ENCODE assay signal across 12 cellular contexts in the genomic region with DNA sequence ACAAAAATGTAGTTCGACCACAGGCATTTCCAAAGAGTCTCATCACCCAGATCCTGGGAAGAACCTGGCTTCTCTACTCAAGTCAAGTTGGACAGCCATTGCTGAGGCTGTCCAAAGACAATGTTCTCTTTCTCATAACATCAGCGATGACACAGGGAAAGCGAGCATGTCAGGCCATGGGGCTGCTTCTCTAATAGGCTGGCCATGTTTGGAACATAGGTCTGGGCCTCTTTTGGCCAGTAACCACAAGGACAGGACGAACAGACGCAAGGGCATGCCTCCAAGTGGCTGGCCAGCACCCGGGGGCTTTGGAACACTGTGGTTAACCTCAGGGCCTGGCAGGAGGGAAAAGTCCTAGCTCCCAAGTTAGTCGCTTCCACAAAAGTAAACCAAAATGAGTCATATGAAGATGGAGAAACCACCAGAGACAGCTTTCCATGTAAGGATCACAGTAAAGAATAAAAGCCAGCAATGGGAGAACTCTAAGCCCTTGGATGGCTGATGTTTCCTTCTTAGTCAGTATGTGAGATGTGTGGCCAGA.
DNase-seq lines count a peak whose midpoint lies in the region; ATAC-seq and TF ChIP-seq lines count a peak whose summit lies in the region.
"Had no signal": no experiment of that assay in that cellular context is flagged by ENCODE, and none has a peak within 500 bp of the region (broad histone marks: within the 10 kb centered on the region; RNA-seq: fewer than 3 reads in every experiment).

No MANE protein-coding gene starts in this region.

- H3K36me3 ChIP-seq in PC-9 (ENCODE audit: low read depth) = peaks cover 5% of the 10 kb centered on the region; the same call in 1 of the 2 replicates
- no peaks in the 10 kb centered on the region for H3K36me3 ChIP-seq in osteoblast (ENCODE audit: insufficient read depth, low read length)

- intact Hi-C loops in Calu3 (cut with micrococcal nuclease; ENCODE audit: unreplicated experiment) (no loop called here), PC-9 (cut with micrococcal nuclease; ENCODE audit: unreplicated experiment) (loop anchor here (1.0 kb wide), 1 partner anchor 26 kb away; no protein-coding TSS in a partner anchor)

- H3K27me3 ChIP-seq in PC-9 (ENCODE audit: insufficient read depth, low read depth) = no peaks in the 10 kb centered on the region
- H3K27me3 ChIP-seq in osteoblast (ENCODE audit: insufficient read depth, low read length) = peaks cover 23% of the 10 kb centered on the region

- H3K4me3 ChIP-seq in PC-9 (no peak overlapping the region), osteoblast (ENCODE audit: insufficient read depth, low read length) (no peak overlapping the region)

- H3K36me3 Mint-ChIP-seq in Calu3 (ENCODE audit: insufficient read depth, unreplicated experiment) = peaks cover 8% of the 10 kb centered on the region

- H3K9me3 ChIP-seq in PC-9 (ENCODE audit: insufficient read depth, low read depth) (0 out of 2 replicates have a peak, but pooled peaks cover 6% of the 10 kb centered on the region), osteoblast (ENCODE audit: low read depth, low read length) (no peaks in the 10 kb centered on the region)

- H3K4me3 Mint-ChIP-seq in Calu3 (ENCODE audit: low read depth, unreplicated experiment) = no peak overlapping the region
- H3K4me3 Mint-ChIP-seq: activated T-helper 17 cell treated with anti-CD3 and anti-CD28 coated beads, Interleukin-2, amount 50 U/mL, for 72 hours had no signal

- peaks cover 52% of the 10 kb centered on the region for H3K4me1 Mint-ChIP-seq in Calu3 (ENCODE audit: low read depth, unreplicated experiment)
- H3K4me1 Mint-ChIP-seq: activated T-helper 17 cell treated with anti-CD3 and anti-CD28 coated beads, Interleukin-2, amount 50 U/mL, for 72 hours had no signal

- no peaks in the 10 kb centered on the region for H3K9me3 Mint-ChIP-seq in Calu3 (ENCODE audit: low read depth, unreplicated experiment)
- H3K9me3 Mint-ChIP-seq: activated T-helper 17 cell treated with anti-CD3 and anti-CD28 coated beads, Interleukin-2, amount 50 U/mL, for 72 hours had no signal

- H3K27ac Mint-ChIP-seq in Calu3 (ENCODE audit: unreplicated experiment) = peak overlapping the region; percentile 22
- H3K27ac Mint-ChIP-seq: activated T-helper 17 cell treated with anti-CD3 and anti-CD28 coated beads, Interleukin-2, amount 50 U/mL, for 72 hours had no signal

- no peak overlapping the region for H3K4me2 ChIP-seq in PC-9
- H3K4me2 ChIP-seq in osteoblast (ENCODE audit: insufficient read depth, low read length) = peak overlapping the region; percentile 23

- no peak for ATAC-seq in HG03095 (IDR thresholded peaks at IDR 0.05; ENCODE audit: unreplicated experiment)
- ATAC-seq: activated T-helper 17 cell treated with anti-CD3 and anti-CD28 coated beads, Interleukin-2, amount 50 U/mL, for 72 hours had no signal

- peaks cover 11% of the 10 kb centered on the region; the same call in 1 of the 2 replicates for H3F3A ChIP-seq in PC-9 (ENCODE audit: insufficient read depth, low read depth)

- H3K79me2 ChIP-seq in PC-9 (ENCODE audit: low read depth) (no peaks in the 10 kb centered on the region), osteoblast (ENCODE audit: insufficient read depth, low read length) (no peaks in the 10 kb centered on the region)

- CTCF ChIA-PET in Calu3 (lab: Charles Lee) = interaction anchor here (0.7 kb wide), 1 partner anchor 1582 kb away, joined by 3 read pairs; no protein-coding TSS in a partner anchor
- CTCF ChIA-PET in PC-9 (lab: Charles Lee) = interaction anchor here (0.7 kb wide), 1 partner anchor 133 kb away, joined by 7 read pairs; no protein-coding TSS in a partner anchor

- POLR2A ChIA-PET in PC-9 (lab: Charles Lee; ENCODE audit: unreplicated experiment) = no interaction called here

- peaks cover 25% of the 10 kb centered on the region for H3K4me1 ChIP-seq in PC-9 (replicated peaks; ENCODE audit: insufficient read depth)
- H3K4me1 ChIP-seq in osteoblast (ENCODE audit: insufficient read depth, low read length) = peaks cover 30% of the 10 kb centered on the region

- DNase-seq in Calu3 (no peak), PC-9 (peak in 1 of 2 experiments; percentile 36), epithelial cell of prostate (ENCODE audit: low read depth, low spot score) (no peak), osteoblast (ENCODE audit: insufficient read length, low spot score, missing footprints) (peak; percentile 73), NCI-H774 (lab: John Stamatoyannopoulos, UW) (no peak)
- no peak for DNase-seq in stimulated activated CD4-positive, alpha-beta T cell treated with anti-CD3 and anti-CD28 coated beads, Interleukin-2, amount 100 ng/mL, for 48 hours
- DNase-seq in stimulated activated naive CD4-positive, alpha-beta T cell (lab: John Stamatoyannopoulos, UW) = no peak
- DNase-seq: COR-L47; effector CD8-positive, alpha-beta T cell; NCI-H1048 had no signal

- H2AFZ ChIP-seq in PC-9 (no peak overlapping the region), osteoblast (ENCODE audit: low read length) (peak overlapping the region; percentile 43)

- TF ChIP-seq CTCF in Calu3 (IDR thresholded peaks at IDR 0.05; ENCODE audit: unreplicated experiment) = no peak
- no peak for TF ChIP-seq CTCF in PC-9 (conservative IDR thresholded peaks at IDR 0.05)
- no peak for TF ChIP-seq CTCF in osteoblast (IDR thresholded peaks at IDR 0.05; ENCODE audit: extremely low read depth, low read depth, low read length)

- H3K27me3 Mint-ChIP-seq in Calu3 (ENCODE audit: unreplicated experiment) = no peaks in the 10 kb centered on the region

- no TSS peak for BruUV-seq in Calu3 (replicated peaks; lab: Mats Ljungman, UMichigan)
- BruUV-seq in PC-9 (replicated peaks; lab: Mats Ljungman, UMichigan) = no TSS peak

- H4K20me1 ChIP-seq in PC-9 (ENCODE audit: insufficient read depth) (no peaks in the 10 kb centered on the region), osteoblast (ENCODE audit: insufficient read depth, low read length) (no peaks in the 10 kb centered on the region)

- peak overlapping the region; percentile 7; the same call in 1 of the 2 replicates for H3K27ac ChIP-seq in PC-9
- peak overlapping the region; percentile 40 for H3K27ac ChIP-seq in epithelial cell of prostate
- H3K27ac ChIP-seq in osteoblast (ENCODE audit: low read depth, low read length) = peak overlapping the region; percentile 48

- no peaks in the 10 kb centered on the region for H3K9me2 ChIP-seq in PC-9 (ENCODE audit: insufficient read depth)
